Comparison of ENCODE assay signal across 8 cellular contexts in genomic region chr1:94783342-94784264, GRCh38. TPM values are rescaled to one million over a fixed set of nuclear protein-coding genes. Genes with fewer than 3 reads are reported as not detected.
DNase-seq lines count a peak whose midpoint lies in the region; ATAC-seq, FAIRE-seq and TF ChIP-seq lines count a peak whose summit lies in the region.

No MANE protein-coding gene starts in this region.

- no peaks in the 10 kb centered on the region for H3K36me3 ChIP-seq in HCT116 (ENCODE audit: control insufficient read depth in 1 of 2, insufficient read depth in 2 of 2, low read length in 2 of 2)
- no peaks in the 10 kb centered on the region for H3K36me3 ChIP-seq in K562 (ENCODE audit: control insufficient read depth, insufficient read depth, low read length)
- H3K36me3 ChIP-seq in small intestine (ENCODE audit: control insufficient read depth in 2 of 2, insufficient read depth in 2 of 2, low read length in 2 of 2) = peaks cover 0 to 3% of the 10 kb centered on the region in 2 donors

- H2AFZ ChIP-seq in HCT116 (ENCODE audit: low read depth, low read length, poor library complexity, severe bottlenecking) (no peak overlapping the region), K562 (ENCODE audit: low read depth, low read length) (no peak overlapping the region)

- no peaks in the 10 kb centered on the region for H3K9me3 Mint-ChIP-seq in activated CD4-positive, alpha-beta memory T cell treated with anti-CD3 and anti-CD28 coated beads, Interleukin-2, amount 10 ng/mL, durations not matched to agents 7 days and 5 days
- no peaks in the 10 kb centered on the region for H3K9me3 Mint-ChIP-seq in natural killer cell treated with Interleukin-12 subunit alpha and Interleukin-12 subunit beta and Interleukin-15 and Interleukin-18, amount 100 ng/mL, for 72 hours

- in situ Hi-C loops in K562 (cut with MboI) = no loop called here

- H3K79me2 ChIP-seq in HCT116 (ENCODE audit: insufficient read depth, low read length) (no peaks in the 10 kb centered on the region), K562 (ENCODE audit: control insufficient read depth, insufficient read depth, low read length) (no peaks in the 10 kb centered on the region)

- peaks cover 2 to 15% of the 10 kb centered on the region in 2 experiments; a peak in 3 of 4 replicates for H3K4me1 ChIP-seq in HCT116 (ENCODE audit: control insufficient read depth in 1 of 2, insufficient read depth in 2 of 2, low read length in 2 of 2)
- H3K4me1 ChIP-seq in K562 (replicated peaks in 1 of 2; ENCODE audit: control insufficient read depth in 2 of 2, insufficient read depth in 2 of 2, low read length in 2 of 2) = no peaks in the 10 kb centered on the region
- peaks cover 0 to 6% of the 10 kb centered on the region in 2 donors for H3K4me1 ChIP-seq in small intestine (ENCODE audit: control insufficient read depth in 2 of 2, insufficient read depth in 1 of 2, low read depth in 1 of 2, low read length in 1 of 2)

- CTCF ChIA-PET in HCT116 (lab: Charles Lee) = no interaction called here
- CTCF ChIA-PET in K562 (lab: Yijun Ruan, JAX; ENCODE audit: low intra/inter-chr PET ratio) = no interaction called here
- CTCF ChIA-PET in activated CD4-positive, alpha-beta memory T cell treated with anti-CD3 and anti-CD28 coated beads, Interleukin-2, amount 10 ng/mL, durations not matched to agents 7 days and 5 days (lab: Charles Lee) = no interaction called here

- no peaks in the 10 kb centered on the region for H4K20me1 ChIP-seq in HCT116 (ENCODE audit: insufficient read depth)
- no peaks in the 10 kb centered on the region for H4K20me1 ChIP-seq in K562 (replicated peaks; ENCODE audit: control insufficient read depth, insufficient read depth, low read length)

- TF ChIP-seq RAD21 in HCT116 (IDR thresholded peaks at IDR 0.05; ENCODE audit: low read depth) = no peak
- no peak for TF ChIP-seq RAD21 in K562 (CRISPR knock-in tag; conservative IDR thresholded peaks at IDR 0.05 in 1 of 2, IDR thresholded peaks at IDR 0.05 in 1 of 2)

- no peak overlapping the region for H3K4me3 Mint-ChIP-seq in activated CD4-positive, alpha-beta memory T cell treated with anti-CD3 and anti-CD28 coated beads, Interleukin-2, amount 10 ng/mL, durations not matched to agents 7 days and 5 days
- H3K4me3 Mint-ChIP-seq in natural killer cell treated with Interleukin-12 subunit alpha and Interleukin-12 subunit beta and Interleukin-15 and Interleukin-18, amount 100 ng/mL, for 72 hours = no peak overlapping the region

- H3K9me2 ChIP-seq in HCT116 (ENCODE audit: insufficient read depth) = no peaks in the 10 kb centered on the region

- H3K27ac Mint-ChIP-seq in activated CD4-positive, alpha-beta memory T cell treated with anti-CD3 and anti-CD28 coated beads, Interleukin-2, amount 10 ng/mL, durations not matched to agents 7 days and 5 days = no peak overlapping the region
- H3K27ac Mint-ChIP-seq in natural killer cell treated with Interleukin-12 subunit alpha and Interleukin-12 subunit beta and Interleukin-15 and Interleukin-18, amount 100 ng/mL, for 72 hours = no peak overlapping the region

- H3K4me2 ChIP-seq in HCT116 (ENCODE audit: low read length) = 0 out of 2 replicates have a peak overlapping the region, but pooled peaks have one; percentile 3
- H3K4me2 ChIP-seq in K562 (ENCODE audit: insufficient read depth, low read length) = no peak overlapping the region

- BruUV-seq in HCT116 (replicated peaks; lab: Mats Ljungman, UMichigan) = no TSS peak
- no TSS peak for BruUV-seq in K562 (replicated peaks; lab: Mats Ljungman, UMichigan)

- POLR2A ChIA-PET in HCT116 (lab: Charles Lee) (no interaction called here), K562 (lab: Yijun Ruan, JAX) (no interaction called here)
- POLR2A ChIA-PET in activated CD4-positive, alpha-beta memory T cell treated with anti-CD3 and anti-CD28 coated beads, Interleukin-2, amount 10 ng/mL, durations not matched to agents 7 days and 5 days (lab: Charles Lee) = no interaction called here

- ATAC-seq in HCT116 (no peak), K562 (no peak)
- no peak for ATAC-seq in natural killer cell treated with Interleukin-12 subunit alpha and Interleukin-12 subunit beta and Interleukin-15 and Interleukin-18, amount 100 ng/mL, for 72 hours

- no peak overlapping the region for H3K27ac ChIP-seq in HCT116 (ENCODE audit: low read depth, low read length)
- H3K27ac ChIP-seq in K562 (ENCODE audit: extremely low read depth, low read depth, low read length) = no peak overlapping the region
- H3K27ac ChIP-seq in small intestine (ENCODE audit: low read depth in 1 of 2, low read length in 1 of 2) = peak overlapping the region in 1 of 2 donors; percentile 88

- WGBS in K562 (ENCODE audit: insufficient coverage, low coverage, missing lambda C conversion rate) = 0% methylated on average over 15 of the region's 16 CpGs
- 61 to 64% (median 61%) methylated on average over 16 of the region's 16 CpGs for WGBS in small intestine, 3 donors

- TF ChIP-seq POLR2A in HCT116 (IDR thresholded peaks at IDR 0.05; ENCODE audit: borderline replicate concordance, extremely low read depth, insufficient read depth, insufficient read length) (no peak), K562 (conservative IDR thresholded peaks at IDR 0.05) (no peak)

- no peak for TF ChIP-seq EP300 in K562 (IDR thresholded peaks at IDR 0.05; ENCODE audit: low read length)

- no peaks in the 10 kb centered on the region for H3K9me1 ChIP-seq in K562 (ENCODE audit: control insufficient read depth, insufficient read depth, low read length)

- no peak overlapping the region for H3K4me3 ChIP-seq in HCT116 (replicated peaks in 1 of 2; ENCODE audit: low read depth in 1 of 2, low read length in 2 of 2)
- H3K4me3 ChIP-seq in K562 = no peak overlapping the region
- H3K4me3 ChIP-seq in small intestine (ENCODE audit: low read depth in 1 of 2, low read length in 2 of 2) = no peak overlapping the region

- no peak for TF ChIP-seq CTCF in HCT116 (IDR thresholded peaks at IDR 0.05 in 2 of 3, conservative IDR thresholded peaks at IDR 0.05 in 1 of 3; ENCODE audit: borderline replicate concordance in 1 of 3, insufficient read depth in 1 of 3, low read depth in 2 of 3, low read length in 2 of 3)
- TF ChIP-seq CTCF in K562 (IDR thresholded peaks at IDR 0.05 in 2 of 3, conservative IDR thresholded peaks at IDR 0.05 in 1 of 3; ENCODE audit: insufficient read depth in 2 of 3, low read depth in 1 of 3, low read length in 3 of 3) = no peak

- H3K4me1 Mint-ChIP-seq in activated CD4-positive, alpha-beta memory T cell treated with anti-CD3 and anti-CD28 coated beads, Interleukin-2, amount 10 ng/mL, durations not matched to agents 7 days and 5 days = no peaks in the 10 kb centered on the region
- no peaks in the 10 kb centered on the region for H3K4me1 Mint-ChIP-seq in natural killer cell treated with Interleukin-12 subunit alpha and Interleukin-12 subunit beta and Interleukin-15 and Interleukin-18, amount 100 ng/mL, for 72 hours (ENCODE audit: low read depth in 2 of 2)

- no peak overlapping the region for H3K9ac ChIP-seq in HCT116 (ENCODE audit: low read length)
- H3K9ac ChIP-seq in K562 (ENCODE audit: insufficient read depth in 1 of 2, low read depth in 2 of 2, low read length in 2 of 2) = peak overlapping the region in 1 of 2 experiments; percentile 7; a peak in 1 of 4 replicates

- intact Hi-C loops in HCT116 (cut with micrococcal nuclease) = no loop called here
- intact Hi-C loops in K562 (cut with micrococcal nuclease) = no loop called here

- no peak for FAIRE-seq in K562 (lab: Jason Lieb, UNC)
- no peak for FAIRE-seq in small intestine (lab: Jason Lieb, UNC)

- no peaks in the 10 kb centered on the region for H3K9me3 ChIP-seq in HCT116 (ENCODE audit: control insufficient read depth in 1 of 2, insufficient read depth in 1 of 2, low read depth in 1 of 2, low read length in 2 of 2)
- H3K9me3 ChIP-seq in K562 (replicated peaks; ENCODE audit: control insufficient read depth, insufficient read depth, low read depth, low read length) = no peaks in the 10 kb centered on the region
- no peaks in the 10 kb centered on the region for H3K9me3 ChIP-seq in small intestine (ENCODE audit: control insufficient read depth, low read depth)

- DNase-seq in HCT116 (ENCODE audit: low read depth, low spot score) = no peak
- DNase-seq in K562 (ENCODE audit: extremely low read depth in 1 of 4, low spot score in 3 of 4) = no peak
- DNase-seq in iris pigment epithelial cell (ENCODE audit: low read depth) = peak; percentile 87
- peak; percentile 42 for DNase-seq in small intestine
- no peak for DNase-seq in stimulated activated CD4-positive, alpha-beta T cell treated with anti-CD3 and anti-CD28 coated beads, Interleukin-4, amount 100 ng/mL, for 4 hours
- no peak for DNase-seq in activated CD4-positive, alpha-beta memory T cell treated with anti-CD3 and anti-CD28 coated beads, Interleukin-2, amount 10 ng/mL, durations not matched to agents 7 days and 5 days
- no peak for DNase-seq in activated T-cell treated with anti-CD3 and anti-CD28 coated beads, Interleukin-2, amount 50 U/mL, for 1 hour
- no peak for DNase-seq in natural killer cell treated with Interleukin-12 subunit alpha and Interleukin-12 subunit beta and Interleukin-15 and Interleukin-18, amount 100 ng/mL, for 72 hours (ENCODE audit: low spot score)

- no peaks in the 10 kb centered on the region for H3K36me3 Mint-ChIP-seq in activated CD4-positive, alpha-beta memory T cell treated with anti-CD3 and anti-CD28 coated beads, Interleukin-2, amount 10 ng/mL, durations not matched to agents 7 days and 5 days (ENCODE audit: low read depth)
- H3K36me3 Mint-ChIP-seq in natural killer cell treated with Interleukin-12 subunit alpha and Interleukin-12 subunit beta and Interleukin-15 and Interleukin-18, amount 100 ng/mL, for 72 hours = no peaks in the 10 kb centered on the region

- peaks cover 23% of the 10 kb centered on the region for H3K27me3 Mint-ChIP-seq in activated CD4-positive, alpha-beta memory T cell treated with anti-CD3 and anti-CD28 coated beads, Interleukin-2, amount 10 ng/mL, durations not matched to agents 7 days and 5 days
- H3K27me3 Mint-ChIP-seq in natural killer cell treated with Interleukin-12 subunit alpha and Interleukin-12 subunit beta and Interleukin-15 and Interleukin-18, amount 100 ng/mL, for 72 hours = peaks cover 24 to 40% of the 10 kb centered on the region in 2 donors

- H3K27me3 ChIP-seq in HCT116 (ENCODE audit: insufficient read depth, low read length) (no peaks in the 10 kb centered on the region), K562 (ENCODE audit: control insufficient read depth in 2 of 2, insufficient read depth in 2 of 2, low read length in 2 of 2) (peaks cover 0 to 10% of the 10 kb centered on the region in 2 experiments; a peak in 2 of 5 replicates), small intestine (ENCODE audit: control insufficient read depth in 2 of 2, insufficient read depth in 2 of 2, low read length in 2 of 2) (no peaks in the 10 kb centered on the region)

- RAD21 ChIA-PET in HCT116 (lab: Charles Lee; ENCODE audit: low non-redundant PET in 1 of 2, low total read pairs in 2 of 2, uncharacterized antibody in 2 of 2, unreplicated experiment in 2 of 2) = no interaction called here

RNA-seq across cellular contexts. Expression of gene SLC44A3, which starts 36.6 kb away (rescaled TPM):
- total RNA-seq in HCT116 (2021; ENCODE audit: unreplicated experiment) (9.6 TPM), K562 (2014; rRNA removed) (not detected in 2 replicates), K562 (2014; rRNA removed; fragmentation: Illumina TruSeq; extraction: Trizol) (not detected in 2 replicates), K562 (2015; rRNA removed; fragmentation: Illumina TruSeq; extraction: Trizol) (not detected in 2 replicates), K562 (2021) (not detected in 2 replicates)
- 6.4 and 8.7 TPM in 2 replicates for polyA plus RNA-seq in HCT116 (2012)
- not detected in 2 replicates for total RNA-seq in K562 (2011; cell fraction: chromatin; rRNA removed; ENCODE audit: low replicate concordance)
- not detected in 2 replicates for total RNA-seq in K562 (2011; cell fraction: nucleolus; rRNA removed)
- not detected in 2 replicates for total RNA-seq in K562 (2011; cell fraction: nucleoplasm; rRNA removed)
- polyA plus RNA-seq in K562 (2011; rRNA removed) (not detected in 2 replicates), K562 (2014; fragmentation: Illumina TruSeq; extraction: Trizol) (not detected in 2 replicates), K562 (2014; fragmentation: Nextera tagmentation; extraction: Ambion mirVana) (not detected), K562 (2014; rRNA removed) (not detected in 2 replicates), small intestine (10 to 100 TPM in 2 of 3 donors, 1 to 10 TPM in 1; 9.5 to 28.3 (median 10.7) TPM)
- polyA plus RNA-seq in K562 (2011; cell fraction: cytosol; rRNA removed) = not detected in 2 replicates
- not detected in 2 replicates for polyA plus RNA-seq in K562 (2011; cell fraction: nucleus; rRNA removed)
- not detected in 2 replicates for polyA plus RNA-seq in K562 (2012)
- polyA minus RNA-seq in K562 (2011; rRNA and poly(A)+ RNA removed) = not detected in 2 replicates
- polyA minus RNA-seq in K562 (2011; cell fraction: cytosol; rRNA and poly(A)+ RNA removed) = not detected in 2 replicates
- polyA minus RNA-seq in K562 (2011; cell fraction: nucleus; rRNA and poly(A)+ RNA removed) = not detected in 2 replicates
- under 1 TPM; 0.25 to 0.35 TPM for total RNA-seq in activated CD4-positive, alpha-beta memory T cell treated with anti-CD3 and anti-CD28 coated beads, Interleukin-2, amount 10 ng/mL, durations not matched to agents 7 days and 5 days
- not detected for total RNA-seq in natural killer cell treated with Interleukin-12 subunit alpha and Interleukin-12 subunit beta and Interleukin-15 and Interleukin-18, amount 100 ng/mL, for 72 hours

Comparison
In these comparisons a context has a peak if more than half of its experiments do, and no peak if none do; other contexts are left out.
1. DNase-seq: peak in iris pigment epithelial cell (single experiment) and small intestine (single experiment); none in HCT116 (single experiment), K562 (0 of 4), stimulated activated CD4-positive, alpha-beta T cell treated with anti-CD3 and anti-CD28 coated beads, Interleukin-4, amount 100 ng/mL, for 4 hours (0 of 2), activated CD4-positive, alpha-beta memory T cell treated with anti-CD3 and anti-CD28 coated beads, Interleukin-2, amount 10 ng/mL, durations not matched to agents 7 days and 5 days (single experiment), activated T-cell treated with anti-CD3 and anti-CD28 coated beads, Interleukin-2, amount 50 U/mL, for 1 hour (single experiment) and natural killer cell treated with Interleukin-12 subunit alpha and Interleukin-12 subunit beta and Interleukin-15 and Interleukin-18, amount 100 ng/mL, for 72 hours (single experiment).